In the genomic region with DNA sequence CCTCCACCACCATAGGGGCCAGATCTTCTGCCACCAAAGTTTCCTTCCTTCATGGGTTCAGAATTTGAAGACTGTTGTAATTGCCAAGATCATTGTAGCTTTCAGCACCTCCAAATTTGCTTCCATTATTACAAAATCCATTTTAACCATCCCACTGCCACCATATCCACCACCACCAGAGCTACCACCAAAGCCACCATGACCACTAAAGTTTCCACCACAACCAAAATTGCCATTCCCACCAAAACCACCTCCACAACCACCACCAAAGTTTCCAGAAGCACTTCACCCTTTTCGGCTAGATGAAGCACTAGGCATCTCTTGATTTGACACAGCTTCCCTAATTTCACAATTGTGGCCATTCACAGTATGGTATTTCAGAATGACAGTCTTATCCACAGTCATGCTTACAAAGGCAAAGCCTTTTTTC, we compare ENCODE assay signal across 2 cellular contexts.
A peak's percentile ranks its signal among the peaks of the same experiment; 100 is the strongest.
TF ChIP-seq lines count a peak whose summit lies in the region.

No MANE protein-coding gene starts in this region.

TF ChIP-seq in GM12891, 5 proteins besides CTCF, POLR2A, EP300 and RAD21:
- TF ChIP-seq TAF1 (IDR thresholded peaks at IDR 0.05; ENCODE audit: low read depth, low read length) (no peak), SPI1 (IDR thresholded peaks at IDR 0.05; ENCODE audit: low read depth, low read length) (peak; percentile 57), POU2F2 (IDR thresholded peaks at IDR 0.05; ENCODE audit: low read depth, low read length) (peak; percentile 70; the same call in 1 of the 2 replicates)

TF ChIP-seq in GM12878, 131 proteins besides CTCF, POLR2A, EP300 and RAD21 (continues in another document):
- no peak for TF ChIP-seq PML (IDR thresholded peaks at IDR 0.05; ENCODE audit: low read length)
- TF ChIP-seq BMI1 (IDR thresholded peaks at IDR 0.05; ENCODE audit: borderline replicate concordance), result no peak
- peak; percentile 78 for TF ChIP-seq JUNB (IDR thresholded peaks at IDR 0.05)
- peak; percentile 99 for TF ChIP-seq RUNX3 (IDR thresholded peaks at IDR 0.05; ENCODE audit: low read length)
- no peak for TF ChIP-seq SMARCA5 (IDR thresholded peaks at IDR 0.05)
- TF ChIP-seq NFIC (IDR thresholded peaks at IDR 0.05; ENCODE audit: low read depth, low read length), result peak; percentile 92
- TF ChIP-seq, protein P1, sequence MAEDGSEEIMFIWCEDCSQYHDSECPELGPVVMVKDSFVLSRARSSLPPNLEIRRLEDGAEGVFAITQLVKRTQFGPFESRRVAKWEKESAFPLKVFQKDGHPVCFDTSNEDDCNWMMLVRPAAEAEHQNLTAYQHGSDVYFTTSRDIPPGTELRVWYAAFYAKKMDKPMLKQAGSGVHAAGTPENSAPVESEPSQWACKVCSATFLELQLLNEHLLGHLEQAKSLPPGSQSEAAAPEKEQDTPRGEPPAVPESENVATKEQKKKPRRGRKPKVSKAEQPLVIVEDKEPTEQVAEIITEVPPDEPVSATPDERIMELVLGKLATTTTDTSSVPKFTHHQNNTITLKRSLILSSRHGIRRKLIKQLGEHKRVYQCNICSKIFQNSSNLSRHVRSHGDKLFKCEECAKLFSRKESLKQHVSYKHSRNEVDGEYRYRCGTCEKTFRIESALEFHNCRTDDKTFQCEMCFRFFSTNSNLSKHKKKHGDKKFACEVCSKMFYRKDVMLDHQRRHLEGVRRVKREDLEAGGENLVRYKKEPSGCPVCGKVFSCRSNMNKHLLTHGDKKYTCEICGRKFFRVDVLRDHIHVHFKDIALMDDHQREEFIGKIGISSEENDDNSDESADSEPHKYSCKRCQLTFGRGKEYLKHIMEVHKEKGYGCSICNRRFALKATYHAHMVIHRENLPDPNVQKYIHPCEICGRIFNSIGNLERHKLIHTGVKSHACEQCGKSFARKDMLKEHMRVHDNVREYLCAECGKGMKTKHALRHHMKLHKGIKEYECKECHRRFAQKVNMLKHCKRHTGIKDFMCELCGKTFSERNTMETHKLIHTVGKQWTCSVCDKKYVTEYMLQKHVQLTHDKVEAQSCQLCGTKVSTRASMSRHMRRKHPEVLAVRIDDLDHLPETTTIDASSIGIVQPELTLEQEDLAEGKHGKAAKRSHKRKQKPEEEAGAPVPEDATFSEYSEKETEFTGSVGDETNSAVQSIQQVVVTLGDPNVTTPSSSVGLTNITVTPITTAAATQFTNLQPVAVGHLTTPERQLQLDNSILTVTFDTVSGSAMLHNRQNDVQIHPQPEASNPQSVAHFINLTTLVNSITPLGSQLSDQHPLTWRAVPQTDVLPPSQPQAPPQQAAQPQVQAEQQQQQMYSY (CRISPR knock-in tag; IDR thresholded peaks at IDR 0.05), result no peak
- TF ChIP-seq PAX5 (IDR thresholded peaks at IDR 0.05; ENCODE audit: borderline replicate concordance, low read depth, low read length), result peak; percentile 69; the same call in 1 of the 2 replicates
- TF ChIP-seq POU2F2 (IDR thresholded peaks at IDR 0.05; ENCODE audit: borderline replicate concordance, low read depth, low read length), result no peak
- no peak for TF ChIP-seq ZNF207 (IDR thresholded peaks at IDR 0.05; ENCODE audit: borderline replicate concordance)
- TF ChIP-seq CREM (IDR thresholded peaks at IDR 0.05; ENCODE audit: low read depth), result peak; percentile 52; the same call in 1 of the 2 replicates
- no peak for TF ChIP-seq TARDBP (IDR thresholded peaks at IDR 0.05; ENCODE audit: borderline replicate concordance)
- TF ChIP-seq GABPA (IDR thresholded peaks at IDR 0.05; ENCODE audit: low read depth), result 0 out of 2 replicates have a peak, but pooled peaks have one; percentile 17
- TF ChIP-seq SIX5 (IDR thresholded peaks at IDR 0.05; ENCODE audit: low read depth, low read length, severe bottlenecking), result no peak
- TF ChIP-seq ZBED1 (IDR thresholded peaks at IDR 0.05; ENCODE audit: borderline replicate concordance), result peak; percentile 54; the same call in 1 of the 2 replicates
- TF ChIP-seq, protein P2, sequence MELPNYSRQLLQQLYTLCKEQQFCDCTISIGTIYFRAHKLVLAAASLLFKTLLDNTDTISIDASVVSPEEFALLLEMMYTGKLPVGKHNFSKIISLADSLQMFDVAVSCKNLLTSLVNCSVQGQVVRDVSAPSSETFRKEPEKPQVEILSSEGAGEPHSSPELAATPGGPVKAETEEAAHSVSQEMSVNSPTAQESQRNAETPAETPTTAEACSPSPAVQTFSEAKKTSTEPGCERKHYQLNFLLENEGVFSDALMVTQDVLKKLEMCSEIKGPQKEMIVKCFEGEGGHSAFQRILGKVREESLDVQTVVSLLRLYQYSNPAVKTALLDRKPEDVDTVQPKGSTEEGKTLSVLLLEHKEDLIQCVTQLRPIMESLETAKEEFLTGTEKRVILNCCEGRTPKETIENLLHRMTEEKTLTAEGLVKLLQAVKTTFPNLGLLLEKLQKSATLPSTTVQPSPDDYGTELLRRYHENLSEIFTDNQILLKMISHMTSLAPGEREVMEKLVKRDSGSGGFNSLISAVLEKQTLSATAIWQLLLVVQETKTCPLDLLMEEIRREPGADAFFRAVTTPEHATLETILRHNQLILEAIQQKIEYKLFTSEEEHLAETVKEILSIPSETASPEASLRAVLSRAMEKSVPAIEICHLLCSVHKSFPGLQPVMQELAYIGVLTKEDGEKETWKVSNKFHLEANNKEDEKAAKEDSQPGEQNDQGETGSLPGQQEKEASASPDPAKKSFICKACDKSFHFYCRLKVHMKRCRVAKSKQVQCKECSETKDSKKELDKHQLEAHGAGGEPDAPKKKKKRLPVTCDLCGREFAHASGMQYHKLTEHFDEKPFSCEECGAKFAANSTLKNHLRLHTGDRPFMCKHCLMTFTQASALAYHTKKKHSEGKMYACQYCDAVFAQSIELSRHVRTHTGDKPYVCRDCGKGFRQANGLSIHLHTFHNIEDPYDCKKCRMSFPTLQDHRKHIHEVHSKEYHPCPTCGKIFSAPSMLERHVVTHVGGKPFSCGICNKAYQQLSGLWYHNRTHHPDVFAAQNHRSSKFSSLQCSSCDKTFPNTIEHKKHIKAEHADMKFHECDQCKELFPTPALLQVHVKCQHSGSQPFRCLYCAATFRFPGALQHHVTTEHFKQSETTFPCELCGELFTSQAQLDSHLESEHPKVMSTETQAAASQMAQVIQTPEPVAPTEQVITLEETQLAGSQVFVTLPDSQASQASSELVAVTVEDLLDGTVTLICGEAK (IDR thresholded peaks at IDR 0.05; ENCODE audit: borderline replicate concordance), result no peak
- TF ChIP-seq, protein P3, sequence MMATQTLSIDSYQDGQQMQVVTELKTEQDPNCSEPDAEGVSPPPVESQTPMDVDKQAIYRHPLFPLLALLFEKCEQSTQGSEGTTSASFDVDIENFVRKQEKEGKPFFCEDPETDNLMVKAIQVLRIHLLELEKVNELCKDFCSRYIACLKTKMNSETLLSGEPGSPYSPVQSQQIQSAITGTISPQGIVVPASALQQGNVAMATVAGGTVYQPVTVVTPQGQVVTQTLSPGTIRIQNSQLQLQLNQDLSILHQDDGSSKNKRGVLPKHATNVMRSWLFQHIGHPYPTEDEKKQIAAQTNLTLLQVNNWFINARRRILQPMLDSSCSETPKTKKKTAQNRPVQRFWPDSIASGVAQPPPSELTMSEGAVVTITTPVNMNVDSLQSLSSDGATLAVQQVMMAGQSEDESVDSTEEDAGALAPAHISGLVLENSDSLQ (IDR thresholded peaks at IDR 0.05), result no peak
- no peak for TF ChIP-seq FOS (IDR thresholded peaks at IDR 0.05; ENCODE audit: borderline replicate concordance, extremely low read depth, insufficient read length)
- TF ChIP-seq MTA3 (IDR thresholded peaks at IDR 0.05; ENCODE audit: borderline replicate concordance, low read length), result peak; percentile 92
- TF ChIP-seq EED (IDR thresholded peaks at IDR 0.05; ENCODE audit: low read depth), result peak; percentile 94
- peak; percentile 66; the same call in 1 of the 2 replicates for TF ChIP-seq TCF7 (IDR thresholded peaks at IDR 0.05; ENCODE audit: borderline replicate concordance)
- TF ChIP-seq FOXM1 (IDR thresholded peaks at IDR 0.05; ENCODE audit: low read depth, low read length), result peak; percentile 81; the same call in 1 of the 2 replicates
- TF ChIP-seq EZH2 (IDR thresholded peaks at IDR 0.05; ENCODE audit: borderline replicate concordance, control insufficient read depth, low read depth, low read length), result peak; percentile 96; the same call in 1 of the 2 replicates
- no peak for TF ChIP-seq SRF (IDR thresholded peaks at IDR 0.05; ENCODE audit: low read depth in 2 of 2, low read length in 2 of 2)
- TF ChIP-seq, protein P4, sequence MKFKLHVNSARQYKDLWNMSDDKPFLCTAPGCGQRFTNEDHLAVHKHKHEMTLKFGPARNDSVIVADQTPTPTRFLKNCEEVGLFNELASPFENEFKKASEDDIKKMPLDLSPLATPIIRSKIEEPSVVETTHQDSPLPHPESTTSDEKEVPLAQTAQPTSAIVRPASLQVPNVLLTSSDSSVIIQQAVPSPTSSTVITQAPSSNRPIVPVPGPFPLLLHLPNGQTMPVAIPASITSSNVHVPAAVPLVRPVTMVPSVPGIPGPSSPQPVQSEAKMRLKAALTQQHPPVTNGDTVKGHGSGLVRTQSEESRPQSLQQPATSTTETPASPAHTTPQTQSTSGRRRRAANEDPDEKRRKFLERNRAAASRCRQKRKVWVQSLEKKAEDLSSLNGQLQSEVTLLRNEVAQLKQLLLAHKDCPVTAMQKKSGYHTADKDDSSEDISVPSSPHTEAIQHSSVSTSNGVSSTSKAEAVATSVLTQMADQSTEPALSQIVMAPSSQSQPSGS (IDR thresholded peaks at IDR 0.05; ENCODE audit: low read length), result peak; percentile 67; the same call in 1 of the 2 replicates
- TF ChIP-seq CBX5 (IDR thresholded peaks at IDR 0.05; ENCODE audit: low read depth), result no peak
- TF ChIP-seq CBFB (IDR thresholded peaks at IDR 0.05; ENCODE audit: low read depth), result peak; percentile 98
- TF ChIP-seq BCL11A (IDR thresholded peaks at IDR 0.05; ENCODE audit: low read depth, low read length), result peak; percentile 55; the same call in 1 of the 2 replicates
- TF ChIP-seq IKZF1 (conservative IDR thresholded peaks at IDR 0.05), result peak; percentile 51; the same call in 1 of the 2 replicates
- no peak for TF ChIP-seq CBX3 (IDR thresholded peaks at IDR 0.05; ENCODE audit: borderline replicate concordance, low read depth)
- TF ChIP-seq CHD4 (IDR thresholded peaks at IDR 0.05), result no peak
- TF ChIP-seq MTA2 (IDR thresholded peaks at IDR 0.05; ENCODE audit: low read depth), result peak; percentile 56; the same call in 1 of the 2 replicates
- TF ChIP-seq, protein P5, sequence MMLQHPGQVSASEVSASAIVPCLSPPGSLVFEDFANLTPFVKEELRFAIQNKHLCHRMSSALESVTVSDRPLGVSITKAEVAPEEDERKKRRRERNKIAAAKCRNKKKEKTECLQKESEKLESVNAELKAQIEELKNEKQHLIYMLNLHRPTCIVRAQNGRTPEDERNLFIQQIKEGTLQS (IDR thresholded peaks at IDR 0.05; ENCODE audit: borderline replicate concordance, extremely low read depth, low read depth, low read length), result no peak
- TF ChIP-seq RAD51 (IDR thresholded peaks at IDR 0.05), result no peak
- no peak for TF ChIP-seq SUPT20H (IDR thresholded peaks at IDR 0.05; ENCODE audit: borderline replicate concordance, control insufficient read depth, low read depth, low read length)
- TF ChIP-seq, protein P6, sequence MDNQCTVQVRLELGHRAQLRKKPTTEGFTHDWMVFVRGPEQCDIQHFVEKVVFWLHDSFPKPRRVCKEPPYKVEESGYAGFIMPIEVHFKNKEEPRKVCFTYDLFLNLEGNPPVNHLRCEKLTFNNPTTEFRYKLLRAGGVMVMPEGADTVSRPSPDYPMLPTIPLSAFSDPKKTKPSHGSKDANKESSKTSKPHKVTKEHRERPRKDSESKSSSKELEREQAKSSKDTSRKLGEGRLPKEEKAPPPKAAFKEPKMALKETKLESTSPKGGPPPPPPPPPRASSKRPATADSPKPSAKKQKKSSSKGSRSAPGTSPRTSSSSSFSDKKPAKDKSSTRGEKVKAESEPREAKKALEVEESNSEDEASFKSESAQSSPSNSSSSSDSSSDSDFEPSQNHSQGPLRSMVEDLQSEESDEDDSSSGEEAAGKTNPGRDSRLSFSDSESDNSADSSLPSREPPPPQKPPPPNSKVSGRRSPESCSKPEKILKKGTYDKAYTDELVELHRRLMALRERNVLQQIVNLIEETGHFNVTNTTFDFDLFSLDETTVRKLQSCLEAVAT (IDR thresholded peaks at IDR 0.05), result peak; percentile 94
- TF ChIP-seq IKZF2 (IDR thresholded peaks at IDR 0.05), result peak; percentile 47 to 81
- TF ChIP-seq EGR1 (IDR thresholded peaks at IDR 0.05; ENCODE audit: borderline replicate concordance in 1 of 2, low read depth in 2 of 2, low read length in 2 of 2), result no peak
- TF ChIP-seq, protein P7, sequence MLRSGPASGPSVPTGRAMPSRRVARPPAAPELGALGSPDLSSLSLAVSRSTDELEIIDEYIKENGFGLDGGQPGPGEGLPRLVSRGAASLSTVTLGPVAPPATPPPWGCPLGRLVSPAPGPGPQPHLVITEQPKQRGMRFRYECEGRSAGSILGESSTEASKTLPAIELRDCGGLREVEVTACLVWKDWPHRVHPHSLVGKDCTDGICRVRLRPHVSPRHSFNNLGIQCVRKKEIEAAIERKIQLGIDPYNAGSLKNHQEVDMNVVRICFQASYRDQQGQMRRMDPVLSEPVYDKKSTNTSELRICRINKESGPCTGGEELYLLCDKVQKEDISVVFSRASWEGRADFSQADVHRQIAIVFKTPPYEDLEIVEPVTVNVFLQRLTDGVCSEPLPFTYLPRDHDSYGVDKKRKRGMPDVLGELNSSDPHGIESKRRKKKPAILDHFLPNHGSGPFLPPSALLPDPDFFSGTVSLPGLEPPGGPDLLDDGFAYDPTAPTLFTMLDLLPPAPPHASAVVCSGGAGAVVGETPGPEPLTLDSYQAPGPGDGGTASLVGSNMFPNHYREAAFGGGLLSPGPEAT (IDR thresholded peaks at IDR 0.05; ENCODE audit: low read depth), result no peak
- TF ChIP-seq SMAD1 (IDR thresholded peaks at IDR 0.05; ENCODE audit: low read depth, partially characterized antibody), result no peak
- TF ChIP-seq SMAD5 (IDR thresholded peaks at IDR 0.05; ENCODE audit: low read depth), result no peak
- TF ChIP-seq, protein P8, sequence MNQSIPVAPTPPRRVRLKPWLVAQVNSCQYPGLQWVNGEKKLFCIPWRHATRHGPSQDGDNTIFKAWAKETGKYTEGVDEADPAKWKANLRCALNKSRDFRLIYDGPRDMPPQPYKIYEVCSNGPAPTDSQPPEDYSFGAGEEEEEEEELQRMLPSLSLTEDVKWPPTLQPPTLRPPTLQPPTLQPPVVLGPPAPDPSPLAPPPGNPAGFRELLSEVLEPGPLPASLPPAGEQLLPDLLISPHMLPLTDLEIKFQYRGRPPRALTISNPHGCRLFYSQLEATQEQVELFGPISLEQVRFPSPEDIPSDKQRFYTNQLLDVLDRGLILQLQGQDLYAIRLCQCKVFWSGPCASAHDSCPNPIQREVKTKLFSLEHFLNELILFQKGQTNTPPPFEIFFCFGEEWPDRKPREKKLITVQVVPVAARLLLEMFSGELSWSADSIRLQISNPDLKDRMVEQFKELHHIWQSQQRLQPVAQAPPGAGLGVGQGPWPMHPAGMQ (IDR thresholded peaks at IDR 0.05; ENCODE audit: borderline replicate concordance), result peak; percentile 80
